9 cellular contexts compared by ENCODE assay signal in genomic region chr1:90948301-90948700, GRCh38.
"Had no signal": no experiment of that assay in that cellular context is flagged by ENCODE, and none has a peak within 500 bp of the region (broad histone marks: within the 10 kb centered on the region; RNA-seq: fewer than 3 reads in every experiment).

No MANE protein-coding gene starts in this region.

- H3K9ac ChIP-seq: GM23248 had no signal

- H3K27ac ChIP-seq: GM23248 had no signal

- H3K36me3 ChIP-seq: HAP-1 had no signal

- DNase-seq: GM23248, GOT3, H7, H9, HCEC 1CT, HFFc6 had no signal

- H3K4me2 ChIP-seq: GM23338 had no signal

- H3K9me3 ChIP-seq: HAP-1 had no signal

- H2AFZ ChIP-seq: GM23248, GM23338 had no signal

- FAIRE-seq: H1 had no signal

- H3K4me3 ChIP-seq: GM23248, GM23338, HAP-1 had no signal
